In genomic region chr17:63019138-63019873, GRCh38 we compare ENCODE assay signal across 23 cellular contexts.
"Had no signal": no experiment of that assay in that cellular context is flagged by ENCODE, and none has a peak within 500 bp of the region (broad histone marks: within the 10 kb centered on the region; RNA-seq: fewer than 3 reads in every experiment).

No MANE protein-coding gene starts in this region.

- H3K36me3 ChIP-seq: esophagus muscularis mucosa, gastroesophageal sphincter, right lobe of liver, spleen, transverse colon had no signal

- H3K27me3 Mint-ChIP-seq: naive thymus-derived CD4-positive, alpha-beta T cell; stimulated activated naive B cell treated with anti-CD40 and anti-IgM and Interleukin-4, amounts not matched to agents 10 μg/mL and 1 μg/mL and 100 μg/mL, for 72 hours; stimulated activated naive CD8-positive, alpha-beta T cell treated with anti-CD3 and anti-CD28 coated beads, Interleukin-15, amount 100 ng/mL, for 72 hours had no signal

- H3K27ac Mint-ChIP-seq: endodermal cell; immature natural killer cell; naive thymus-derived CD4-positive, alpha-beta T cell; nephron progenitor cell; stimulated activated naive B cell treated with anti-CD40 and anti-IgM and Interleukin-4, amounts not matched to agents 10 μg/mL and 1 μg/mL and 100 μg/mL, for 72 hours; stimulated activated naive CD8-positive, alpha-beta T cell treated with anti-CD3 and anti-CD28 coated beads, Interleukin-15, amount 100 ng/mL, for 72 hours had no signal

- H3K4me1 Mint-ChIP-seq: nephron progenitor cell; stimulated activated naive B cell treated with anti-CD40 and anti-IgM and Interleukin-4, amounts not matched to agents 10 μg/mL and 1 μg/mL and 100 μg/mL, for 72 hours; stimulated activated naive CD8-positive, alpha-beta T cell treated with anti-CD3 and anti-CD28 coated beads, Interleukin-15, amount 100 ng/mL, for 72 hours had no signal

- H3K4me3 Mint-ChIP-seq: endodermal cell; immature natural killer cell; naive thymus-derived CD4-positive, alpha-beta T cell; nephron progenitor cell; stimulated activated naive B cell treated with anti-CD40 and anti-IgM and Interleukin-4, amounts not matched to agents 10 μg/mL and 1 μg/mL and 100 μg/mL, for 72 hours; stimulated activated naive CD8-positive, alpha-beta T cell treated with anti-CD3 and anti-CD28 coated beads, Interleukin-15, amount 100 ng/mL, for 72 hours had no signal

- H3K36me3 Mint-ChIP-seq: immature natural killer cell; stimulated activated naive B cell treated with anti-CD40 and anti-IgM and Interleukin-4, amounts not matched to agents 10 μg/mL and 1 μg/mL and 100 μg/mL, for 72 hours had no signal

- H3K27ac ChIP-seq: coronary artery, esophagus muscularis mucosa, gastroesophageal sphincter, parathyroid adenoma, psoas muscle, right lobe of liver, spleen, testis, transverse colon had no signal

- H3K4me1 ChIP-seq: parathyroid adenoma, psoas muscle, right lobe of liver, spleen, testis, transverse colon had no signal

- H3K9ac ChIP-seq: parathyroid adenoma had no signal

- DNase-seq: effector CD4-positive, alpha-beta T cell; endodermal cell; immature natural killer cell; kidney; left colon; left ventricle myocardium superior; naive thymus-derived CD4-positive, alpha-beta T cell; nephron progenitor cell; psoas muscle; retina; right lobe of liver; spleen; stimulated activated CD4-positive, alpha-beta T cell treated with anti-CD3 and anti-CD28 coated beads, Interleukin-15, amount 100 ng/mL, for 24 hours; stimulated activated CD4-positive, alpha-beta T cell treated with anti-CD3 and anti-CD28 coated beads, Interleukin-1b, Interleukin-23, amount 100 ng/mL, for 48 hours; stimulated activated CD4-positive, alpha-beta T cell treated with anti-CD3 and anti-CD28 coated beads, Interleukin-4, amount 100 ng/mL, for 24 hours; stimulated activated naive B cell treated with anti-CD40 and anti-IgM and Interleukin-4, amounts not matched to agents 10 μg/mL and 1 μg/mL and 100 μg/mL, for 72 hours; stimulated activated naive CD8-positive, alpha-beta T cell treated with anti-CD3 and anti-CD28 coated beads, Interleukin-15, amount 100 ng/mL, for 72 hours; testis; transverse colon had no signal

- H3K9me3 ChIP-seq: esophagus muscularis mucosa, gastroesophageal sphincter, psoas muscle, right lobe of liver, spleen, testis, transverse colon had no signal

- ATAC-seq: gastroesophageal sphincter; left colon; left ventricle myocardium superior; naive thymus-derived CD4-positive, alpha-beta T cell; psoas muscle; right lobe of liver; stimulated activated naive B cell treated with anti-CD40 and anti-IgM and Interleukin-4, amounts not matched to agents 10 μg/mL and 1 μg/mL and 100 μg/mL, for 72 hours; stimulated activated naive CD8-positive, alpha-beta T cell treated with anti-CD3 and anti-CD28 coated beads, Interleukin-15, amount 100 ng/mL, for 72 hours had no signal

- H3K9me3 Mint-ChIP-seq: immature natural killer cell had no signal

- H2AFZ ChIP-seq: parathyroid adenoma had no signal

- H3K27me3 ChIP-seq: esophagus muscularis mucosa, gastroesophageal sphincter, right lobe of liver, spleen, testis, transverse colon had no signal

- H3K4me3 ChIP-seq: coronary artery, esophagus muscularis mucosa, gastroesophageal sphincter, psoas muscle, right lobe of liver, spleen, testis, transverse colon had no signal
